1 cellular context compared by ENCODE assay signal in the genomic region with DNA sequence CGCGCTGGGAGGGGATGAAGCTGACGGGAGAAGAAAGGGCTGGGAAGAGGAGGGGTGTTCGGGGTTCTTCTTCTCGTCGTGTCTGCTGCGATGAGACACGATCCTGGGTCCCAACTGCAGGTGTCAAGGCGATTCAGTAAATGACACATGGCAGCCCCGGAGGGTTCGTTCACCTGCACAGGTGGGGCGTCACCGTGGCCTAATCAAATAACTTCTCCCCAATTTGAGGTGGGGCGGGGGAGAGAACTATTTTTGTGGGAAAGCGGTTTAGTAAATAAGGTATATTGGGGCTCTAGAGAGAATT.
A peak's percentile ranks its signal among the peaks of the same experiment; 100 is the strongest.
TF ChIP-seq lines count a peak whose summit lies in the region.

No MANE protein-coding gene starts in this region.

TF ChIP-seq in HepG2, 621 proteins besides CTCF, POLR2A, EP300 and RAD21:
- TF ChIP-seq ZNF674 (CRISPR knock-in tag; IDR thresholded peaks at IDR 0.05; ENCODE audit: low read depth) (no peak), PHF8 (CRISPR knock-in tag; IDR thresholded peaks at IDR 0.05) (0 out of 2 replicates have a peak, but pooled peaks have one; percentile 3)
